Comparison of ENCODE assay signal across 12 cellular contexts in genomic region chr5:172052454-172053236, GRCh38. TPM values are rescaled to one million over a fixed set of nuclear protein-coding genes. Genes with fewer than 3 reads are reported as not detected.
DNase-seq lines count a peak whose midpoint lies in the region; ATAC-seq and TF ChIP-seq lines count a peak whose summit lies in the region.
"Had no signal": no experiment of that assay in that cellular context is flagged by ENCODE, and none has a peak within 500 bp of the region (broad histone marks: within the 10 kb centered on the region; RNA-seq: fewer than 3 reads in every experiment).

No MANE protein-coding gene starts in this region.

- intact Hi-C loops in HCT116 (cut with micrococcal nuclease) (no loop called here), stomach (cut with DNase I; ENCODE audit: low total_unique reads) (no loop called here)

- H3K4me2 ChIP-seq in HCT116 (ENCODE audit: low read length) = no peak overlapping the region

- no peaks in the 10 kb centered on the region for H4K20me1 ChIP-seq in HCT116 (ENCODE audit: insufficient read depth)

- H2AFZ ChIP-seq in HCT116 (ENCODE audit: low read depth, low read length, poor library complexity, severe bottlenecking) = no peak overlapping the region

- TF ChIP-seq POLR2A in HCT116 (IDR thresholded peaks at IDR 0.05; ENCODE audit: borderline replicate concordance, extremely low read depth, insufficient read depth, insufficient read length) = no peak
- no peak for TF ChIP-seq POLR2A in stomach (IDR thresholded peaks at IDR 0.05)

- H3K9ac ChIP-seq in HCT116 (ENCODE audit: low read length) = no peak overlapping the region

- no peak overlapping the region for H3K4me3 Mint-ChIP-seq in activated CD8-positive, alpha-beta memory T cell treated with anti-CD3 and anti-CD28 coated beads, Interleukin-2, amount 10 ng/mL, durations not matched to agents 7 days and 5 days

- no peaks in the 10 kb centered on the region for H3K27me3 Mint-ChIP-seq in activated CD8-positive, alpha-beta memory T cell treated with anti-CD3 and anti-CD28 coated beads, Interleukin-2, amount 10 ng/mL, durations not matched to agents 7 days and 5 days

- DNase-seq in HCT116 (ENCODE audit: low read depth, low spot score) (no peak), cardiac fibroblast (ENCODE audit: low read depth in 2 of 2) (peak; percentile 90 to 95), kidney epithelial cell (ENCODE audit: low read depth) (no peak), stomach (peak; percentile 39)
- no peak for DNase-seq in activated CD8-positive, alpha-beta memory T cell treated with anti-CD3 and anti-CD28 coated beads, Interleukin-2, amount 10 ng/mL, durations not matched to agents 7 days and 5 days
- no peak for DNase-seq in activated CD8-positive, alpha-beta memory T cell treated with anti-CD3 and anti-CD28 coated beads, Interleukin-2, amount 50 U/mL, for 48 hours
- DNase-seq: activated naive CD4-positive, alpha-beta T cell; esophagus squamous epithelium; NCI-H2227 treated with DMSO at 0.1 percent for 48 hours; T-helper 9 cell had no signal

- ATAC-seq in HCT116 (no peak), GM21526 (IDR thresholded peaks at IDR 0.05; ENCODE audit: low FRiP score, unreplicated experiment) (no peak), GM19395 (IDR thresholded peaks at IDR 0.05; ENCODE audit: unreplicated experiment) (no peak)
- no peak for ATAC-seq in activated CD8-positive, alpha-beta memory T cell treated with anti-CD3 and anti-CD28 coated beads, Interleukin-2, amount 10 ng/mL, durations not matched to agents 7 days and 5 days

- H3K36me3 ChIP-seq in HCT116 (ENCODE audit: control insufficient read depth in 1 of 2, insufficient read depth in 2 of 2, low read length in 2 of 2) = 0 out of 4 replicates have a peak, but pooled peaks cover 0 to 2% of the 10 kb centered on the region in 2 experiments
- H3K36me3 ChIP-seq in kidney epithelial cell (ENCODE audit: control insufficient read depth, insufficient read depth, low read length) = peaks cover 3% of the 10 kb centered on the region
- peaks cover 28 to 97% (median 79%) of the 10 kb centered on the region in 4 donors for H3K36me3 ChIP-seq in stomach

- H3K9me3 ChIP-seq in HCT116 (ENCODE audit: control insufficient read depth in 1 of 2, insufficient read depth in 1 of 2, low read depth in 1 of 2, low read length in 2 of 2) (no peaks in the 10 kb centered on the region), stomach (no peaks in the 10 kb centered on the region)
- H3K9me3 ChIP-seq: esophagus squamous epithelium had no signal

- POLR2A ChIA-PET in HCT116 (lab: Charles Lee) = no interaction called here

- H3K4me1 Mint-ChIP-seq in activated CD8-positive, alpha-beta memory T cell treated with anti-CD3 and anti-CD28 coated beads, Interleukin-2, amount 10 ng/mL, durations not matched to agents 7 days and 5 days = peaks cover 2% of the 10 kb centered on the region

- TF ChIP-seq CTCF in HCT116 (IDR thresholded peaks at IDR 0.05 in 2 of 3, conservative IDR thresholded peaks at IDR 0.05 in 1 of 3; ENCODE audit: borderline replicate concordance in 1 of 3, insufficient read depth in 1 of 3, low read depth in 2 of 3, low read length in 2 of 3) (no peak; a peak in 1 of 6 replicates), cardiac fibroblast (IDR thresholded peaks at IDR 0.05; ENCODE audit: low read depth, low read length) (peak; percentile 49), kidney epithelial cell (IDR thresholded peaks at IDR 0.05; ENCODE audit: insufficient read depth, low read length, poor library complexity, severe bottlenecking) (peak; percentile 0), stomach (IDR thresholded peaks at IDR 0.05) (peak in 1 of 7 experiments; percentile 16)

- peaks cover 74% of the 10 kb centered on the region for H3K36me3 Mint-ChIP-seq in activated CD8-positive, alpha-beta memory T cell treated with anti-CD3 and anti-CD28 coated beads, Interleukin-2, amount 10 ng/mL, durations not matched to agents 7 days and 5 days

- no peak overlapping the region for H3K27ac Mint-ChIP-seq in activated CD8-positive, alpha-beta memory T cell treated with anti-CD3 and anti-CD28 coated beads, Interleukin-2, amount 10 ng/mL, durations not matched to agents 7 days and 5 days

- H3K9me2 ChIP-seq in HCT116 (ENCODE audit: insufficient read depth) = no peaks in the 10 kb centered on the region

- WGBS in stomach, 5 donors = 72 to 78% (median 74%) methylated on average over 17 to 19 of the region's 19 CpGs

- H3K79me2 ChIP-seq in HCT116 (ENCODE audit: insufficient read depth, low read length) = no peaks in the 10 kb centered on the region

- CTCF ChIA-PET in HCT116 (lab: Charles Lee) = interaction anchor here (0.6 kb wide), 1 partner anchor 10 kb away, joined by 3 read pairs; no protein-coding TSS in a partner anchor
- CTCF ChIA-PET in activated CD8-positive, alpha-beta memory T cell treated with anti-CD3 and anti-CD28 coated beads, Interleukin-2, amount 10 ng/mL, durations not matched to agents 7 days and 5 days (lab: Charles Lee) = interaction anchor here (1.3 kb wide), 1 partner anchor 136 kb away, joined by 3 read pairs; no protein-coding TSS in a partner anchor

- no peak for TF ChIP-seq EP300 in stomach (IDR thresholded peaks at IDR 0.05)

- H3K27me3 ChIP-seq in HCT116 (ENCODE audit: insufficient read depth, low read length) (no peaks in the 10 kb centered on the region), kidney epithelial cell (ENCODE audit: control insufficient read depth, insufficient read depth, low read length) (no peaks in the 10 kb centered on the region), stomach (no peaks in the 10 kb centered on the region)
- H3K27me3 ChIP-seq: esophagus squamous epithelium had no signal

- TF ChIP-seq RAD21 in HCT116 (IDR thresholded peaks at IDR 0.05; ENCODE audit: low read depth) = 0 out of 2 replicates have a peak, but pooled peaks have one; percentile 18

- RAD21 ChIA-PET in HCT116 (lab: Charles Lee; ENCODE audit: low non-redundant PET in 1 of 2, low total read pairs in 2 of 2, uncharacterized antibody in 2 of 2, unreplicated experiment in 2 of 2) = no interaction called here

- H3K4me1 ChIP-seq in HCT116 (ENCODE audit: control insufficient read depth in 1 of 2, insufficient read depth in 2 of 2, low read length in 2 of 2) (no peaks in the 10 kb centered on the region), stomach (peaks cover 0 to 12% (median 0%) of the 10 kb centered on the region in 4 donors)

- BruUV-seq in HCT116 (replicated peaks; lab: Mats Ljungman, UMichigan) = no TSS peak

- H3K27ac ChIP-seq in HCT116 (ENCODE audit: low read depth, low read length) (no peak overlapping the region), stomach (peak overlapping the region in 3 of 5 donors; percentile 2 to 53 (median 22))
- H3K27ac ChIP-seq: esophagus squamous epithelium had no signal

- H3K4me3 ChIP-seq in HCT116 (replicated peaks in 1 of 2; ENCODE audit: low read depth in 1 of 2, low read length in 2 of 2) (no peak overlapping the region), cardiac fibroblast (replicated peaks in 1 of 2; ENCODE audit: low read depth in 2 of 2, low read length in 2 of 2) (no peak overlapping the region), kidney epithelial cell (ENCODE audit: low read depth, low read length) (no peak overlapping the region), stomach (no peak overlapping the region)
- H3K4me3 ChIP-seq: esophagus squamous epithelium had no signal

- no peaks in the 10 kb centered on the region for H3K9me3 Mint-ChIP-seq in activated CD8-positive, alpha-beta memory T cell treated with anti-CD3 and anti-CD28 coated beads, Interleukin-2, amount 10 ng/mL, durations not matched to agents 7 days and 5 days (ENCODE audit: low read depth)

TF ChIP-seq in HCT116, 20 proteins besides CTCF, POLR2A, EP300 and RAD21:
- TF ChIP-seq FOSL1 (IDR thresholded peaks at IDR 0.05; ENCODE audit: low read depth) (no peak), EGR1 (IDR thresholded peaks at IDR 0.05; ENCODE audit: low read depth) (no peak)

RNA-seq across cellular contexts. Expression of gene FBXW11, which starts 46.2 kb away (rescaled TPM):
- total RNA-seq in HCT116 (2021; ENCODE audit: unreplicated experiment) (52.0 TPM), kidney epithelial cell (52.8 and 75.1 TPM in 2 replicates), stomach (100 to 1,000 TPM in 3 of 5 donors, 10 to 100 TPM in 1, 1 to 10 TPM in 1; 4.3 to 117 (median 101) TPM)
- 25.7 and 25.8 TPM in 2 replicates for polyA plus RNA-seq in HCT116 (2012)
- 10 to 100 TPM in 2 of 3 donors, 1 to 10 TPM in 1; 9.0 to 29.3 (median 19.9) TPM for polyA plus RNA-seq in stomach
- total RNA-seq in activated CD8-positive, alpha-beta memory T cell treated with anti-CD3 and anti-CD28 coated beads, Interleukin-2, amount 10 ng/mL, durations not matched to agents 7 days and 5 days = 10 to 100 TPM; 31.2 to 50.4 TPM

Comparison
In these comparisons a context has a peak if more than half of its experiments do, and no peak if none do; other contexts are left out.
1. DNase-seq: peak in cardiac fibroblast (2 of 2) and stomach (single experiment); none in HCT116 (single experiment), kidney epithelial cell (single experiment), activated CD8-positive, alpha-beta memory T cell treated with anti-CD3 and anti-CD28 coated beads, Interleukin-2, amount 10 ng/mL, durations not matched to agents 7 days and 5 days (single experiment) and activated CD8-positive, alpha-beta memory T cell treated with anti-CD3 and anti-CD28 coated beads, Interleukin-2, amount 50 U/mL, for 48 hours (single experiment).
2. CTCF ChIP-seq: peak in cardiac fibroblast (single experiment) and kidney epithelial cell (single experiment); none in HCT116 (0 of 3).